In genomic region chr9:74775401-74775800, GRCh38 we compare ENCODE assay signal across 20 cellular contexts.
"Had no signal": no experiment of that assay in that cellular context is flagged by ENCODE, and none has a peak within 500 bp of the region (broad histone marks: within the 10 kb centered on the region; RNA-seq: fewer than 3 reads in every experiment).

No MANE protein-coding gene starts in this region.

- H2AFZ ChIP-seq: parathyroid adenoma had no signal

- H3K27me3 ChIP-seq: colonic mucosa, thyroid gland had no signal

- H3K9ac ChIP-seq: parathyroid adenoma had no signal

- H3K36me3 ChIP-seq: colonic mucosa, heart left ventricle, stomach, suprapubic skin, thyroid gland had no signal

- H3K4me1 ChIP-seq: colonic mucosa, parathyroid adenoma, suprapubic skin had no signal

- H3K9me3 ChIP-seq: colonic mucosa, heart left ventricle, stomach, suprapubic skin, thyroid gland had no signal

- H3K4me3 ChIP-seq: colonic mucosa, heart left ventricle, skin epidermis, stomach, suprapubic skin, thyroid gland had no signal

- ATAC-seq: heart left ventricle; left lobe of liver; natural killer cell treated with Interleukin-12 subunit alpha and Interleukin-12 subunit beta and Interleukin-15 and Interleukin-18, amount 100 ng/mL, for 72 hours; sciatic nerve had no signal

- DNase-seq: cerebellar nuclear complex; colonic mucosa; dermis blood vessel endothelial cell; erythroblast; foreskin fibroblast; heart left ventricle; hypothalamus; islet precursor cell; midbrain; occipital lobe; stimulated activated CD4-positive, alpha-beta T cell treated with anti-CD3 and anti-CD28 coated beads, Interleukin-12 subunit alpha, Interleukin-12 subunit beta, amount 100 ng/mL, for 4 hours; stimulated activated naive CD4-positive, alpha-beta T cell; stomach; thyroid gland had no signal

- H3K27ac ChIP-seq: colonic mucosa, heart left ventricle, parathyroid adenoma, skin epidermis, stomach, suprapubic skin, thyroid gland had no signal
